In genomic region chr3:140342668-140343067, GRCh38 we compare ENCODE assay signal across 21 cellular contexts.
DNase-seq lines count a peak whose midpoint lies in the region; ATAC-seq and TF ChIP-seq lines count a peak whose summit lies in the region.
"Had no signal": no experiment of that assay in that cellular context is flagged by ENCODE, and none has a peak within 500 bp of the region (broad histone marks: within the 10 kb centered on the region; RNA-seq: fewer than 3 reads in every experiment).

No MANE protein-coding gene starts in this region.

- H3K9ac ChIP-seq in SK-N-SH, result no peak overlapping the region
- no peak overlapping the region for H3K9ac ChIP-seq in HUES64 (ENCODE audit: low read depth, low read length)

- CTCF ChIA-PET in SK-N-SH (lab: Yijun Ruan, JAX), result no interaction called here

- no peak for TF ChIP-seq RAD21 in SK-N-SH (IDR thresholded peaks at IDR 0.05; ENCODE audit: low read length)

- no peak overlapping the region for H3K4me2 ChIP-seq in SK-N-SH

- POLR2A ChIA-PET in SK-N-SH (lab: Yijun Ruan, JAX), result no interaction called here

- in situ Hi-C loops in G401 (cut with HindIII; ENCODE audit: low sequenced_read_pairs), result no loop called here

- H3K4me1 ChIP-seq in SK-N-SH (ENCODE audit: control insufficient read depth in 1 of 2, insufficient read depth in 2 of 2, low read depth in 1 of 2, low read length in 1 of 2), result no peaks in the 10 kb centered on the region
- peaks cover 21% of the 10 kb centered on the region for H3K4me1 ChIP-seq in HUES64 (ENCODE audit: insufficient read depth, low read length)
- H3K4me1 ChIP-seq: pancreas, right lobe of liver had no signal

- H3K9me3 ChIP-seq in SK-N-SH (no peaks in the 10 kb centered on the region), HUES64 (ENCODE audit: insufficient read depth, low read depth, low read length) (no peaks in the 10 kb centered on the region)
- H3K9me3 ChIP-seq: pancreas, right lobe of liver had no signal

- TF ChIP-seq EP300 in SK-N-SH (IDR thresholded peaks at IDR 0.05; ENCODE audit: borderline replicate concordance in 1 of 2, low read depth in 1 of 2, low read length in 1 of 2), result no peak

- H3K9me2 ChIP-seq in SK-N-SH, result no peaks in the 10 kb centered on the region

- no peak overlapping the region for H3K4me3 ChIP-seq in SK-N-SH (ENCODE audit: low read depth in 2 of 2, low read length in 1 of 2)
- H3K4me3 ChIP-seq in HUES64 (ENCODE audit: low read length), result no peak overlapping the region
- H3K4me3 ChIP-seq: GM12878, pancreas, right lobe of liver, SK-N-MC had no signal

- H3K27me3 ChIP-seq in SK-N-SH (ENCODE audit: insufficient read depth), result no peaks in the 10 kb centered on the region
- H3K27me3 ChIP-seq in HUES64 (ENCODE audit: insufficient read depth, low read length), result no peaks in the 10 kb centered on the region
- H3K27me3 ChIP-seq: pancreas, right lobe of liver had no signal

- DNase-seq in SK-N-SH (no peak), T1000 (lab: John Stamatoyannopoulos, UW) (peak; percentile 36), NCI-H526 treated with DMSO at 0.1 percent for 48 hours (lab: John Stamatoyannopoulos, UW) (no peak), G401 (ENCODE audit: low spot score) (no peak), kidney tubule cell (ENCODE audit: low spot score) (no peak)
- DNase-seq in stimulated activated CD4-positive, alpha-beta T cell treated with anti-CD3 and anti-CD28 coated beads, Interleukin-4, amount 100 ng/mL, for 24 hours, result no peak
- DNase-seq: activated effector memory CD4-positive, alpha-beta T cell treated with Interleukin-2 at 50 U/mL for 16 hours; cerebellar nuclear complex; Karpas-422; NCI-H1105; NCI-H226; nephron progenitor cell; pancreas; right lobe of liver; WERI-Rb-1 had no signal

- 19% methylated on average over 2 of the region's 2 CpGs for WGBS in SK-N-SH (ENCODE audit: low lambda C conversion rate)
- 90% methylated on average over 2 of the region's 2 CpGs for WGBS in HUES64

- H3K36me3 ChIP-seq in SK-N-SH (replicated peaks in 1 of 2; ENCODE audit: control insufficient read depth in 1 of 2, insufficient read depth in 2 of 2, low read length in 1 of 2) (no peaks in the 10 kb centered on the region), HUES64 (ENCODE audit: insufficient read depth, low read length) (no peaks in the 10 kb centered on the region)
- H3K36me3 ChIP-seq: pancreas, right lobe of liver, WERI-Rb-1 had no signal

- no peaks in the 10 kb centered on the region for H3F3A ChIP-seq in SK-N-SH (replicated peaks; ENCODE audit: insufficient read depth)

- no peak for TF ChIP-seq CTCF in SK-N-SH (IDR thresholded peaks at IDR 0.05)

- H2AFZ ChIP-seq in SK-N-SH (ENCODE audit: low read depth), result no peak overlapping the region

- no peaks in the 10 kb centered on the region for H4K20me1 ChIP-seq in SK-N-SH (ENCODE audit: insufficient read depth)

- no peak for ATAC-seq in SK-N-SH treated with all-trans-retinoic acid at 6 μM for 48 hours
- ATAC-seq: GM12878, HCT116, pancreas, right lobe of liver had no signal

- H3K27ac ChIP-seq in SK-N-SH (ENCODE audit: low read depth in 2 of 2, low read length in 1 of 2), result no peak overlapping the region
- peak overlapping the region; percentile 90 for H3K27ac ChIP-seq in HUES64 (ENCODE audit: low read depth, low read length)
- H3K27ac ChIP-seq: epithelial cell of prostate, pancreas, right lobe of liver, SK-N-MC, WERI-Rb-1 had no signal

- no peaks in the 10 kb centered on the region for H3K79me2 ChIP-seq in SK-N-SH (ENCODE audit: insufficient read depth)

TF ChIP-seq in SK-N-SH treated with all-trans-retinoic acid at 6 μM for 48 hours, 23 proteins besides CTCF, POLR2A, EP300 and RAD21:
- TF ChIP-seq ZFP30 (CRISPR knock-in tag; IDR thresholded peaks at IDR 0.05), result no peak
- no peak for TF ChIP-seq PPARA (CRISPR knock-in tag; IDR thresholded peaks at IDR 0.05; ENCODE audit: borderline replicate concordance)
- TF ChIP-seq ZNF565 (CRISPR knock-in tag; conservative IDR thresholded peaks at IDR 0.05; ENCODE audit: low read depth), result 0 out of 2 replicates have a peak, but pooled peaks have one; percentile 70
- no peak for TF ChIP-seq ZNF8 (CRISPR knock-in tag; IDR thresholded peaks at IDR 0.05)

TF ChIP-seq in SK-N-SH, 30 proteins besides CTCF, POLR2A, EP300 and RAD21:
- TF ChIP-seq SIN3A (IDR thresholded peaks at IDR 0.05; ENCODE audit: borderline replicate concordance, low read depth, low read length), result no peak
- TF ChIP-seq, protein P1, sequence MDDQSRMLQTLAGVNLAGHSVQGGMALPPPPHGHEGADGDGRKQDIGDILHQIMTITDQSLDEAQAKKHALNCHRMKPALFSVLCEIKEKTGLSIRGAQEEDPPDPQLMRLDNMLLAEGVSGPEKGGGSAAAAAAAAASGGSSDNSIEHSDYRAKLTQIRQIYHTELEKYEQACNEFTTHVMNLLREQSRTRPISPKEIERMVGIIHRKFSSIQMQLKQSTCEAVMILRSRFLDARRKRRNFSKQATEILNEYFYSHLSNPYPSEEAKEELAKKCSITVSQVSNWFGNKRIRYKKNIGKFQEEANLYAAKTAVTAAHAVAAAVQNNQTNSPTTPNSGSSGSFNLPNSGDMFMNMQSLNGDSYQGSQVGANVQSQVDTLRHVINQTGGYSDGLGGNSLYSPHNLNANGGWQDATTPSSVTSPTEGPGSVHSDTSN (IDR thresholded peaks at IDR 0.05), result no peak
- TF ChIP-seq SMC3 (IDR thresholded peaks at IDR 0.05; ENCODE audit: low read depth, low read length), result no peak
- TF ChIP-seq, protein P2, sequence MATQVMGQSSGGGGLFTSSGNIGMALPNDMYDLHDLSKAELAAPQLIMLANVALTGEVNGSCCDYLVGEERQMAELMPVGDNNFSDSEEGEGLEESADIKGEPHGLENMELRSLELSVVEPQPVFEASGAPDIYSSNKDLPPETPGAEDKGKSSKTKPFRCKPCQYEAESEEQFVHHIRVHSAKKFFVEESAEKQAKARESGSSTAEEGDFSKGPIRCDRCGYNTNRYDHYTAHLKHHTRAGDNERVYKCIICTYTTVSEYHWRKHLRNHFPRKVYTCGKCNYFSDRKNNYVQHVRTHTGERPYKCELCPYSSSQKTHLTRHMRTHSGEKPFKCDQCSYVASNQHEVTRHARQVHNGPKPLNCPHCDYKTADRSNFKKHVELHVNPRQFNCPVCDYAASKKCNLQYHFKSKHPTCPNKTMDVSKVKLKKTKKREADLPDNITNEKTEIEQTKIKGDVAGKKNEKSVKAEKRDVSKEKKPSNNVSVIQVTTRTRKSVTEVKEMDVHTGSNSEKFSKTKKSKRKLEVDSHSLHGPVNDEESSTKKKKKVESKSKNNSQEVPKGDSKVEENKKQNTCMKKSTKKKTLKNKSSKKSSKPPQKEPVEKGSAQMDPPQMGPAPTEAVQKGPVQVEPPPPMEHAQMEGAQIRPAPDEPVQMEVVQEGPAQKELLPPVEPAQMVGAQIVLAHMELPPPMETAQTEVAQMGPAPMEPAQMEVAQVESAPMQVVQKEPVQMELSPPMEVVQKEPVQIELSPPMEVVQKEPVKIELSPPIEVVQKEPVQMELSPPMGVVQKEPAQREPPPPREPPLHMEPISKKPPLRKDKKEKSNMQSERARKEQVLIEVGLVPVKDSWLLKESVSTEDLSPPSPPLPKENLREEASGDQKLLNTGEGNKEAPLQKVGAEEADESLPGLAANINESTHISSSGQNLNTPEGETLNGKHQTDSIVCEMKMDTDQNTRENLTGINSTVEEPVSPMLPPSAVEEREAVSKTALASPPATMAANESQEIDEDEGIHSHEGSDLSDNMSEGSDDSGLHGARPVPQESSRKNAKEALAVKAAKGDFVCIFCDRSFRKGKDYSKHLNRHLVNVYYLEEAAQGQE (IDR thresholded peaks at IDR 0.05; ENCODE audit: low read depth, low read length), result no peak
- TF ChIP-seq ELF1 (IDR thresholded peaks at IDR 0.05), result no peak
- TF ChIP-seq IRF3 (IDR thresholded peaks at IDR 0.05; ENCODE audit: low read depth, low read length), result no peak
- no peak for TF ChIP-seq YY1 (IDR thresholded peaks at IDR 0.05; ENCODE audit: low read depth)
- TF ChIP-seq, protein P3, sequence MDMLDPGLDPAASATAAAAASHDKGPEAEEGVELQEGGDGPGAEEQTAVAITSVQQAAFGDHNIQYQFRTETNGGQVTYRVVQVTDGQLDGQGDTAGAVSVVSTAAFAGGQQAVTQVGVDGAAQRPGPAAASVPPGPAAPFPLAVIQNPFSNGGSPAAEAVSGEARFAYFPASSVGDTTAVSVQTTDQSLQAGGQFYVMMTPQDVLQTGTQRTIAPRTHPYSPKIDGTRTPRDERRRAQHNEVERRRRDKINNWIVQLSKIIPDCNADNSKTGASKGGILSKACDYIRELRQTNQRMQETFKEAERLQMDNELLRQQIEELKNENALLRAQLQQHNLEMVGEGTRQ (IDR thresholded peaks at IDR 0.05; ENCODE audit: borderline replicate concordance, low read depth, low read length), result no peak
- no peak for TF ChIP-seq FOXJ3 (CRISPR knock-in tag; IDR thresholded peaks at IDR 0.05)
- no peak for TF ChIP-seq RXRA (IDR thresholded peaks at IDR 0.05; ENCODE audit: borderline replicate concordance, low read depth)
- TF ChIP-seq, protein P4, sequence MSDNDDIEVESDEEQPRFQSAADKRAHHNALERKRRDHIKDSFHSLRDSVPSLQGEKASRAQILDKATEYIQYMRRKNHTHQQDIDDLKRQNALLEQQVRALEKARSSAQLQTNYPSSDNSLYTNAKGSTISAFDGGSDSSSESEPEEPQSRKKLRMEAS (IDR thresholded peaks at IDR 0.05; ENCODE audit: low read depth), result no peak
- TF ChIP-seq TEAD4 (IDR thresholded peaks at IDR 0.05; ENCODE audit: borderline replicate concordance, insufficient read depth), result no peak
- TF ChIP-seq POLR2AphosphoS5 (IDR thresholded peaks at IDR 0.05; ENCODE audit: low read depth, low read length), result no peak
